ENCODE assay signal across 9 cellular contexts in genomic region chr1:25245393-25245792, GRCh38. TPM values are rescaled to one million over a fixed set of nuclear protein-coding genes. Genes with fewer than 3 reads are reported as not detected.
DNase-seq lines count a peak whose midpoint lies in the region; ATAC-seq and TF ChIP-seq lines count a peak whose summit lies in the region.
"Had no signal": no experiment of that assay in that cellular context is flagged by ENCODE, and none has a peak within 500 bp of the region (broad histone marks: within the 10 kb centered on the region; RNA-seq: fewer than 3 reads in every experiment).

No MANE protein-coding gene starts in this region.

- H3K9me3 Mint-ChIP-seq in stimulated activated naive CD8-positive, alpha-beta T cell treated with anti-CD3 and anti-CD28 coated beads, Interleukin-15, Interleukin-2, amounts not matched to agents 100 ng/mL and 50 ng/mL, for 24 hours = no peaks in the 10 kb centered on the region

- no peak for ATAC-seq in stimulated activated naive CD8-positive, alpha-beta T cell treated with anti-CD3 and anti-CD28 coated beads, Interleukin-15, Interleukin-2, amounts not matched to agents 100 U/mL and 50 U/mL, for 24 hours
- ATAC-seq in GM18861 (IDR thresholded peaks at IDR 0.05; ENCODE audit: unreplicated experiment) = no peak

- peak overlapping the region; percentile 100 for H3K9ac ChIP-seq in mucosa of stomach (ENCODE audit: low read length)

- DNase-seq in stimulated activated naive CD8-positive, alpha-beta T cell treated with anti-CD3 and anti-CD28 coated beads, Interleukin-15, Interleukin-2, amounts not matched to agents 100 U/mL and 50 U/mL, for 24 hours = no peak
- no peak for DNase-seq in breast epithelium (ENCODE audit: low spot score in 2 of 2)
- no peak for DNase-seq in vagina (ENCODE audit: extremely low spot score in 2 of 2)
- no peak for DNase-seq in kidney tubule cell (ENCODE audit: low spot score)
- DNase-seq in NCI-H187 treated with DMSO at 0.1 percent for 48 hours (lab: John Stamatoyannopoulos, UW) = no peak
- DNase-seq: NK-92 treated with Interleukin-12 subunit alpha and Interleukin-12 subunit beta, amount 100 ng/mL, for 24 hours had no signal

- peaks cover 69% of the 10 kb centered on the region for H3K4me1 Mint-ChIP-seq in stimulated activated naive CD8-positive, alpha-beta T cell treated with anti-CD3 and anti-CD28 coated beads, Interleukin-15, Interleukin-2, amounts not matched to agents 100 ng/mL and 50 ng/mL, for 24 hours (ENCODE audit: low read depth)

- TF ChIP-seq CTCF in breast epithelium (IDR thresholded peaks at IDR 0.05) (no peak), vagina (IDR thresholded peaks at IDR 0.05) (no peak)

- H3K4me3 ChIP-seq in breast epithelium = peak overlapping the region; percentile 78 to 97 (median 85)
- H3K4me3 ChIP-seq in mucosa of stomach (ENCODE audit: low read length) = peak overlapping the region; percentile 92
- peak overlapping the region; percentile 69 to 90 for H3K4me3 ChIP-seq in vagina

- H3K4me3 Mint-ChIP-seq in stimulated activated naive CD8-positive, alpha-beta T cell treated with anti-CD3 and anti-CD28 coated beads, Interleukin-15, Interleukin-2, amounts not matched to agents 100 ng/mL and 50 ng/mL, for 24 hours = peak overlapping the region; percentile 94

- intact Hi-C loops in breast epithelium (cut with DNase I; ENCODE audit: low total_unique reads) (loop anchor here (5.0 kb wide), 1 partner anchor 587 kb away; no protein-coding TSS in a partner anchor), vagina (cut with DNase I) (no loop called here)

- H3K27ac Mint-ChIP-seq in stimulated activated naive CD8-positive, alpha-beta T cell treated with anti-CD3 and anti-CD28 coated beads, Interleukin-15, Interleukin-2, amounts not matched to agents 100 ng/mL and 50 ng/mL, for 24 hours = peak overlapping the region; percentile 99

- H3K36me3 ChIP-seq in breast epithelium = peaks cover 4% of the 10 kb centered on the region
- no peaks in the 10 kb centered on the region for H3K36me3 ChIP-seq in mucosa of stomach (ENCODE audit: control insufficient read depth, insufficient read depth, low read length)
- peaks cover 0 to 46% of the 10 kb centered on the region in 2 donors for H3K36me3 ChIP-seq in vagina

- H3K4me1 ChIP-seq in breast epithelium = peaks cover 4 to 24% of the 10 kb centered on the region in 2 donors
- H3K4me1 ChIP-seq in mucosa of stomach (ENCODE audit: control insufficient read depth, insufficient read depth, low read length) = peaks cover 16% of the 10 kb centered on the region
- peaks cover 37% of the 10 kb centered on the region for H3K4me1 ChIP-seq in vagina

- no peaks in the 10 kb centered on the region for H3K27me3 Mint-ChIP-seq in stimulated activated naive CD8-positive, alpha-beta T cell treated with anti-CD3 and anti-CD28 coated beads, Interleukin-15, Interleukin-2, amounts not matched to agents 100 ng/mL and 50 ng/mL, for 24 hours

- H3K9me3 ChIP-seq in breast epithelium (no peaks in the 10 kb centered on the region), mucosa of stomach (ENCODE audit: control insufficient read depth, low read length) (no peaks in the 10 kb centered on the region), vagina (no peaks in the 10 kb centered on the region)

- TF ChIP-seq POLR2A in breast epithelium (IDR thresholded peaks at IDR 0.05) (no peak), vagina (IDR thresholded peaks at IDR 0.05) (no peak)

- peak overlapping the region; percentile 98 to 99 for H3K27ac ChIP-seq in breast epithelium
- peak overlapping the region; percentile 16 for H3K27ac ChIP-seq in vagina

- peaks cover 53% of the 10 kb centered on the region for H3K36me3 Mint-ChIP-seq in stimulated activated naive CD8-positive, alpha-beta T cell treated with anti-CD3 and anti-CD28 coated beads, Interleukin-15, Interleukin-2, amounts not matched to agents 100 ng/mL and 50 ng/mL, for 24 hours (ENCODE audit: low read depth)

- H3K27me3 ChIP-seq in breast epithelium = no peaks in the 10 kb centered on the region
- H3K27me3 ChIP-seq in mucosa of stomach (ENCODE audit: control insufficient read depth, insufficient read depth, low read length) = no peaks in the 10 kb centered on the region
- H3K27me3 ChIP-seq in vagina = no peaks in the 10 kb centered on the region

RNA-seq across cellular contexts. Expression of gene RSRP1, which starts 1.9 kb away (rescaled TPM):
- total RNA-seq in breast epithelium (100 to 1,000 TPM; 155 to 215 (median 164) TPM), vagina (163 TPM)

RNA-seq across cellular contexts. Expression of gene SYF2, which starts 13.1 kb away (rescaled TPM):
- total RNA-seq in breast epithelium (10 to 100 TPM; 61.3 to 85.0 (median 83.6) TPM), vagina (28.7 TPM)

RNA-seq across cellular contexts. Expression of gene RHD, which starts 26.9 kb away (rescaled TPM):
- not detected for total RNA-seq in breast epithelium
- total RNA-seq in vagina = not detected
